22 cellular contexts compared by ENCODE assay signal in genomic region chr10:102208311-102209035, GRCh38. TPM values are rescaled to one million over a fixed set of nuclear protein-coding genes. Genes with fewer than 3 reads are reported as not detected.
A peak's percentile ranks its signal among the peaks of the same experiment; 100 is the strongest.
DNase-seq lines count a peak whose midpoint lies in the region; TF ChIP-seq lines count a peak whose summit lies in the region.
"Had no signal": no experiment of that assay in that cellular context is flagged by ENCODE, and none has a peak within 500 bp of the region (broad histone marks: within the 10 kb centered on the region; RNA-seq: fewer than 3 reads in every experiment).

No MANE protein-coding gene starts in this region.

- H3K4me2 ChIP-seq in fibroblast of lung (ENCODE audit: extremely low read depth, insufficient read depth, low read length), result no peak overlapping the region
- no peak overlapping the region for H3K4me2 ChIP-seq in neural progenitor cell
- H3K4me2 ChIP-seq: BLaER1 had no signal

- H3K27ac ChIP-seq in HEK293 (ENCODE audit: extremely low read depth, low read depth, low read length) (no peak overlapping the region), fibroblast of lung (ENCODE audit: insufficient read depth, low read length) (no peak overlapping the region), neural progenitor cell (no peak overlapping the region)
- H3K27ac ChIP-seq: BLaER1, brain microvascular endothelial cell, testis had no signal

- H3K9me3 Mint-ChIP-seq in neural progenitor cell, result no peaks in the 10 kb centered on the region
- H3K9me3 Mint-ChIP-seq in activated CD4-positive, alpha-beta memory T cell treated with anti-CD3 and anti-CD28 coated beads, Interleukin-2, amount 10 ng/mL, durations not matched to agents 7 days and 5 days, result peaks cover 12% of the 10 kb centered on the region

- no peaks in the 10 kb centered on the region for H3K27me3 ChIP-seq in fibroblast of lung (ENCODE audit: control insufficient read depth, insufficient read depth, low read length)
- H3K27me3 ChIP-seq in neural progenitor cell, result peaks cover 5% of the 10 kb centered on the region
- H3K27me3 ChIP-seq: BLaER1, brain microvascular endothelial cell, testis had no signal

- POLR2A ChIA-PET in HEK293 (lab: Yijun Ruan, JAX), result no interaction called here
- POLR2A ChIA-PET in GM10248 (lab: Yijun Ruan, JAX), result no interaction called here
- POLR2A ChIA-PET in activated CD4-positive, alpha-beta memory T cell treated with anti-CD3 and anti-CD28 coated beads, Interleukin-2, amount 10 ng/mL, durations not matched to agents 7 days and 5 days (lab: Charles Lee), result no interaction called here

- H3F3A ChIP-seq in neural progenitor cell (ENCODE audit: low read depth), result no peaks in the 10 kb centered on the region

- H3K4me1 ChIP-seq in HEK293 (ENCODE audit: control insufficient read depth, insufficient read depth, low read length), result 0 out of 2 replicates have a peak, but pooled peaks cover 2% of the 10 kb centered on the region
- H3K4me1 ChIP-seq in fibroblast of lung (ENCODE audit: control insufficient read depth, extremely low read depth, insufficient read depth, low read length), result no peaks in the 10 kb centered on the region
- H3K4me1 ChIP-seq in neural progenitor cell, result no peaks in the 10 kb centered on the region
- H3K4me1 ChIP-seq: BLaER1, testis had no signal

- no peaks in the 10 kb centered on the region for H3K36me3 ChIP-seq in HEK293 (ENCODE audit: control insufficient read depth in 2 of 2, insufficient read depth in 1 of 2, low read length in 2 of 2)
- H3K36me3 ChIP-seq in fibroblast of lung (ENCODE audit: control insufficient read depth, insufficient read depth, low read length), result no peaks in the 10 kb centered on the region
- no peaks in the 10 kb centered on the region for H3K36me3 ChIP-seq in neural progenitor cell
- H3K36me3 ChIP-seq: brain microvascular endothelial cell had no signal

- H3K9ac ChIP-seq in fibroblast of lung (ENCODE audit: insufficient read depth, low read length) (no peak overlapping the region), neural progenitor cell (no peak overlapping the region)
- H3K9ac ChIP-seq: BLaER1 had no signal

- H3K79me2 ChIP-seq in fibroblast of lung (ENCODE audit: control insufficient read depth, insufficient read depth, low read length), result no peaks in the 10 kb centered on the region
- H3K79me2 ChIP-seq in neural progenitor cell (ENCODE audit: low read depth), result no peaks in the 10 kb centered on the region

- no peaks in the 10 kb centered on the region for H3K4me1 Mint-ChIP-seq in neural progenitor cell
- no peaks in the 10 kb centered on the region for H3K4me1 Mint-ChIP-seq in activated CD4-positive, alpha-beta memory T cell treated with anti-CD3 and anti-CD28 coated beads, Interleukin-2, amount 10 ng/mL, durations not matched to agents 7 days and 5 days
- H3K4me1 Mint-ChIP-seq: activated naive CD4-positive, alpha-beta T cell treated with anti-CD3 and anti-CD28 coated beads, Interleukin-2, amount 10 ng/mL, durations not matched to agents 7 days and 5 days had no signal

- DNase-seq in NCI-H226 (peak; percentile 21), fibroblast of lung (ENCODE audit: low read depth in 2 of 2) (peak; percentile 49 to 85), neural progenitor cell (ENCODE audit: low spot score) (no peak), GM10248 (ENCODE audit: extremely low spot score) (no peak), pons (ENCODE audit: low spot score) (no peak)
- DNase-seq in activated CD4-positive, alpha-beta memory T cell treated with anti-CD3 and anti-CD28 coated beads, Interleukin-2, amount 10 ng/mL, durations not matched to agents 7 days and 5 days, result no peak
- DNase-seq: activated CD8-positive, alpha-beta T cell treated with anti-CD3 and anti-CD28 coated beads, Interleukin-2, amount 10 ng/mL, durations not matched to agents 7 days and 5 days; activated naive CD4-positive, alpha-beta T cell treated with anti-CD3 and anti-CD28 coated beads, Interleukin-2, amount 10 ng/mL, durations not matched to agents 7 days and 5 days; activated T-cell treated with anti-CD3 and anti-CD28 coated beads, Interleukin-2, amount 50 U/mL, for 4 hours; brain microvascular endothelial cell; cortex of kidney; Kasumi-1; mammary epithelial cell; naive thymus-derived CD8-positive, alpha-beta T cell; NCI-H1694 treated with DMSO at 0.1 percent for 48 hours; NCI-H446; testis had no signal

- TF ChIP-seq CTCF in HEK293 (tag by site-specific recombination; IDR thresholded peaks at IDR 0.05), result no peak
- no peak for TF ChIP-seq CTCF in fibroblast of lung (conservative IDR thresholded peaks at IDR 0.05 in 1 of 2, IDR thresholded peaks at IDR 0.05 in 1 of 2; ENCODE audit: low read depth in 1 of 2, low read length in 2 of 2)
- no peak for TF ChIP-seq CTCF in neural progenitor cell (IDR thresholded peaks at IDR 0.05)
- no peak for TF ChIP-seq CTCF in GM10248 (IDR thresholded peaks at IDR 0.05; ENCODE audit: control extremely low read depth, extremely low read depth, low read depth, missing control alignments)

- H3K27ac Mint-ChIP-seq in neural progenitor cell, result no peak overlapping the region
- no peak overlapping the region for H3K27ac Mint-ChIP-seq in activated CD4-positive, alpha-beta memory T cell treated with anti-CD3 and anti-CD28 coated beads, Interleukin-2, amount 10 ng/mL, durations not matched to agents 7 days and 5 days
- H3K27ac Mint-ChIP-seq: activated CD8-positive, alpha-beta T cell treated with anti-CD3 and anti-CD28 coated beads, Interleukin-2, amount 10 ng/mL, durations not matched to agents 7 days and 5 days; activated naive CD4-positive, alpha-beta T cell treated with anti-CD3 and anti-CD28 coated beads, Interleukin-2, amount 10 ng/mL, durations not matched to agents 7 days and 5 days; naive thymus-derived CD8-positive, alpha-beta T cell; T-helper 1 cell treated with Interleukin-12 subunit alpha and Interleukin-12 subunit beta and Interleukin-4 antibody, amounts not matched to agents 30 μg/mL and 1 μg/mL, for 36 hours had no signal

- H3K4me3 ChIP-seq in HEK293 (ENCODE audit: low read depth, low read length) (no peak overlapping the region), fibroblast of lung (replicated peaks in 1 of 4; ENCODE audit: control extremely low read depth in 1 of 4, insufficient read depth in 1 of 4, low read depth in 3 of 4, low read length in 4 of 4) (no peak overlapping the region), neural progenitor cell (no peak overlapping the region)
- H3K4me3 ChIP-seq: BLaER1, testis had no signal

- H3K27me3 Mint-ChIP-seq in neural progenitor cell (ENCODE audit: insufficient read depth, low read depth), result peaks cover under 1% of the 10 kb centered on the region
- peaks cover 4% of the 10 kb centered on the region for H3K27me3 Mint-ChIP-seq in activated CD4-positive, alpha-beta memory T cell treated with anti-CD3 and anti-CD28 coated beads, Interleukin-2, amount 10 ng/mL, durations not matched to agents 7 days and 5 days

- no peak overlapping the region for H3K4me3 Mint-ChIP-seq in neural progenitor cell
- H3K4me3 Mint-ChIP-seq in activated CD4-positive, alpha-beta memory T cell treated with anti-CD3 and anti-CD28 coated beads, Interleukin-2, amount 10 ng/mL, durations not matched to agents 7 days and 5 days, result no peak overlapping the region
- H3K4me3 Mint-ChIP-seq: activated CD8-positive, alpha-beta T cell treated with anti-CD3 and anti-CD28 coated beads, Interleukin-2, amount 10 ng/mL, durations not matched to agents 7 days and 5 days; activated naive CD4-positive, alpha-beta T cell treated with anti-CD3 and anti-CD28 coated beads, Interleukin-2, amount 10 ng/mL, durations not matched to agents 7 days and 5 days; activated T-cell treated with anti-CD3 and anti-CD28 coated beads, Interleukin-2, amount 50 U/mL, for 4 hours; naive thymus-derived CD8-positive, alpha-beta T cell; T-helper 1 cell treated with Interleukin-12 subunit alpha and Interleukin-12 subunit beta and Interleukin-4 antibody, amounts not matched to agents 30 μg/mL and 1 μg/mL, for 36 hours had no signal

- H3K36me3 Mint-ChIP-seq in neural progenitor cell, result no peaks in the 10 kb centered on the region
- no peaks in the 10 kb centered on the region for H3K36me3 Mint-ChIP-seq in activated CD4-positive, alpha-beta memory T cell treated with anti-CD3 and anti-CD28 coated beads, Interleukin-2, amount 10 ng/mL, durations not matched to agents 7 days and 5 days (ENCODE audit: low read depth)
- H3K36me3 Mint-ChIP-seq: activated naive CD4-positive, alpha-beta T cell treated with anti-CD3 and anti-CD28 coated beads, Interleukin-2, amount 10 ng/mL, durations not matched to agents 7 days and 5 days had no signal

- H2AFZ ChIP-seq in fibroblast of lung (ENCODE audit: low read length), result no peak overlapping the region
- peak overlapping the region; percentile 10 for H2AFZ ChIP-seq in neural progenitor cell (replicated peaks)

- CTCF ChIA-PET in HEK293 (lab: Yijun Ruan, JAX), result interaction anchor here (0.6 to 2.5 kb wide), 7 partner anchors 21 to 588 kb away, joined by 3 to 12 read pairs (median 3); no protein-coding TSS in a partner anchor
- CTCF ChIA-PET in GM10248 (lab: Yijun Ruan, JAX), result interaction anchor here (0.7 to 2.2 kb wide), 5 partner anchors 12 to 51 kb away, joined by 3 to 9 read pairs (median 8); no protein-coding TSS in a partner anchor
- CTCF ChIA-PET in activated CD4-positive, alpha-beta memory T cell treated with anti-CD3 and anti-CD28 coated beads, Interleukin-2, amount 10 ng/mL, durations not matched to agents 7 days and 5 days (lab: Charles Lee), result interaction anchor here (1.0 to 1.4 kb wide), 2 partner anchors 16 to 39 kb away, joined by 3 to 4 read pairs; no protein-coding TSS in a partner anchor

- H4K20me1 ChIP-seq in fibroblast of lung (ENCODE audit: control insufficient read depth, extremely low read depth, insufficient read depth, low read length), result no peaks in the 10 kb centered on the region
- no peaks in the 10 kb centered on the region for H4K20me1 ChIP-seq in neural progenitor cell (ENCODE audit: low read depth)
- H4K20me1 ChIP-seq: BLaER1 had no signal

- no peaks in the 10 kb centered on the region for H3K9me3 ChIP-seq in HEK293 (ENCODE audit: control insufficient read depth, insufficient read depth, low read depth, low read length)
- no peaks in the 10 kb centered on the region for H3K9me3 ChIP-seq in fibroblast of lung (ENCODE audit: control insufficient read depth, insufficient read depth, low read depth, low read length)
- H3K9me3 ChIP-seq in neural progenitor cell (ENCODE audit: low read depth), result no peaks in the 10 kb centered on the region
- H3K9me3 ChIP-seq: testis had no signal

RNA-seq across cellular contexts. Expression of gene ELOVL3, which starts 17.6 kb away (rescaled TPM):
- total RNA-seq in fibroblast of lung (0.26 and 0.66 TPM in 2 replicates), neural progenitor cell (ENCODE audit: low replicate concordance) (0.40 TPM in 1 of 2 replicates, not detected in the other)
- polyA plus RNA-seq in fibroblast of lung, result 0.24 and 0.27 TPM in 2 replicates
- polyA plus RNA-seq in fibroblast of lung (2012), result 0.08 and 0.30 TPM in 2 replicates
- polyA minus RNA-seq in fibroblast of lung (ENCODE audit: low replicate concordance), result 3.0 TPM in 1 of 2 replicates, not detected in the other
- not detected for total RNA-seq in activated CD4-positive, alpha-beta memory T cell treated with anti-CD3 and anti-CD28 coated beads, Interleukin-2, amount 10 ng/mL, durations not matched to agents 7 days and 5 days
- total RNA-seq: activated CD8-positive, alpha-beta T cell treated with anti-CD3 and anti-CD28 coated beads, Interleukin-2, amount 10 ng/mL, durations not matched to agents 7 days and 5 days; activated T-cell treated with anti-CD3 and anti-CD28 coated beads, Interleukin-2, amount 50 U/mL, for 4 hours; HT1080; naive thymus-derived CD8-positive, alpha-beta T cell had no signal
- polyA plus RNA-seq: naive thymus-derived CD8-positive, alpha-beta T cell had no signal

RNA-seq across cellular contexts. Expression of gene PITX3, which starts 32.8 kb away (rescaled TPM):
- total RNA-seq in fibroblast of lung (not detected in 2 replicates), neural progenitor cell (ENCODE audit: low replicate concordance) (0.46 TPM in 1 of 2 replicates, not detected in the other)
- polyA plus RNA-seq in fibroblast of lung, result not detected in 2 replicates
- 0.10 TPM in 1 of 2 replicates, not detected in the other for polyA plus RNA-seq in fibroblast of lung (2012)
- not detected in 2 replicates for polyA minus RNA-seq in fibroblast of lung (ENCODE audit: low replicate concordance)
- not detected for total RNA-seq in activated CD4-positive, alpha-beta memory T cell treated with anti-CD3 and anti-CD28 coated beads, Interleukin-2, amount 10 ng/mL, durations not matched to agents 7 days and 5 days
- total RNA-seq: activated CD8-positive, alpha-beta T cell treated with anti-CD3 and anti-CD28 coated beads, Interleukin-2, amount 10 ng/mL, durations not matched to agents 7 days and 5 days; HT1080; mammary epithelial cell; naive thymus-derived CD8-positive, alpha-beta T cell; posterior vena cava had no signal
- polyA plus RNA-seq: mammary epithelial cell; naive thymus-derived CD8-positive, alpha-beta T cell had no signal

RNA-seq across cellular contexts. Expression of gene GBF1, which starts 36.9 kb away (rescaled TPM):
- total RNA-seq in fibroblast of lung (14.4 and 24.6 TPM in 2 replicates), neural progenitor cell (ENCODE audit: low replicate concordance) (23.5 and 37.9 TPM in 2 replicates)
- 24.1 and 31.6 TPM in 2 replicates for polyA plus RNA-seq in fibroblast of lung
- 38.5 and 42.9 TPM in 2 replicates for polyA plus RNA-seq in fibroblast of lung (2012)
- 163 and 198 TPM in 2 replicates for polyA minus RNA-seq in fibroblast of lung (ENCODE audit: low replicate concordance)
- 10 to 100 TPM; 42.4 to 43.1 TPM for total RNA-seq in activated CD4-positive, alpha-beta memory T cell treated with anti-CD3 and anti-CD28 coated beads, Interleukin-2, amount 10 ng/mL, durations not matched to agents 7 days and 5 days

RNA-seq across cellular contexts. Expression of gene NOLC1, which starts 56.3 kb away (rescaled TPM):
- total RNA-seq in fibroblast of lung (16.5 and 23.4 TPM in 2 replicates), neural progenitor cell (ENCODE audit: low replicate concordance) (74.7 and 80.6 TPM in 2 replicates)
- 64.7 and 105 TPM in 2 replicates for polyA plus RNA-seq in fibroblast of lung
- polyA plus RNA-seq in fibroblast of lung (2012), result 34.1 and 48.1 TPM in 2 replicates
- 3.0 and 19.3 TPM in 2 replicates for polyA minus RNA-seq in fibroblast of lung (ENCODE audit: low replicate concordance)
- 10 to 100 TPM; 57.0 to 64.3 TPM for total RNA-seq in activated CD4-positive, alpha-beta memory T cell treated with anti-CD3 and anti-CD28 coated beads, Interleukin-2, amount 10 ng/mL, durations not matched to agents 7 days and 5 days

Comparison
In these comparisons a context has a peak if more than half of its experiments do, and no peak if none do; other contexts are left out.
1. DNase-seq: peak in NCI-H226 (single experiment) and fibroblast of lung (2 of 2); none in neural progenitor cell (single experiment), GM10248 (single experiment), pons (single experiment) and activated CD4-positive, alpha-beta memory T cell treated with anti-CD3 and anti-CD28 coated beads, Interleukin-2, amount 10 ng/mL, durations not matched to agents 7 days and 5 days (single experiment).